In the genomic region with DNA sequence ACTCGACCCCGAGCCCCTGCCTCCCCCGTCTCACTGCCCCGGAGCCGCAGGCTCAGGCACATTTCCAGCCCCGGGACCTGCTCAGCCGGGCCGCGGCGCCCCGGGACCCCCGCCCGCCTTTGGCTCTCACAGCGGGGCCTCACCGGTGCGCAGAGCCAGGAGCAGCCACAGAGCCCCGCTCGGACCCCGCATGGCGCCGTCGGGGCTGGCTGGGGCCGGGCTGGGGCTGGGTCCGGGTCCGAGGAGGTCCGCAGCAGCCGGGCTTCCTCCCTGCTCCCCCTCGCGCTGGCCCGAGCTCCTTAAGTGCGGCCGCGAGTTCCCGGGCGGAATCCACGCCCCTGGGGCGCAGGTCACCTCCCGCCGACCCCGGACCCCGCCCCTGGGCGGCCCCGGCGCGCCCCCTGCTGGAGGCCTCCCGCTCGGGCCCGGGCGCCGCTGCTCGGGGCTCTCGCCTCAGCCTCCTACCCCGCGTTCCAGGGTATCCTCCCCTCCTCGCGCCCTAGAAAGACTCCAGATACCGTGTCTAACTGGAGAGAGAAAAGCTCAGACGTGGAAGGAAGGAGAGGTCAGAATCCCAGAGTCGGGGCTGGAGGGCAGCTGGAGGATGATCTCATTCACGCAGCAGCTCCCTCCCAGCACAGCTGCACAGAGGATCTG, we compare ENCODE assay signal across 8 cellular contexts. TPM values are rescaled to one million over a fixed set of nuclear protein-coding genes. Genes with fewer than 3 reads are reported as not detected.
DNase-seq lines count a peak whose midpoint lies in the region; ATAC-seq, FAIRE-seq and TF ChIP-seq lines count a peak whose summit lies in the region.

A gene (minus strand): TSS at position 307 of the 657 bp plus-strand sequence. CDS start 115 bp downstream, at position 192.

- peak within 1 kb of the TSS; percentile 82 for H3K4me3 ChIP-seq in DOHH2 (ENCODE audit: low read length)
- H3K4me3 ChIP-seq in small intestine (ENCODE audit: low read depth in 1 of 2, low read length in 2 of 2): peak within 1 kb of the TSS; percentile 24 to 53

- no peak within 1 kb of the TSS for H3K27ac ChIP-seq in DOHH2 (ENCODE audit: low read depth, low read length)
- H3K27ac ChIP-seq in small intestine (ENCODE audit: low read depth in 1 of 2, low read length in 1 of 2): peak within 1 kb of the TSS in 1 of 2 donors; percentile 21

- H3K36me3 ChIP-seq in DOHH2 (ENCODE audit: control insufficient read depth, low read length) (no peaks in the 10 kb centered on the region), small intestine (ENCODE audit: control insufficient read depth in 2 of 2, insufficient read depth in 2 of 2, low read length in 2 of 2) (no peaks in the 10 kb centered on the region)

- no peaks in the 10 kb centered on the region for H3K4me1 Mint-ChIP-seq in IgD-negative memory B cell
- peaks cover 17% of the 10 kb centered on the region for H3K4me1 Mint-ChIP-seq in activated naive CD8-positive, alpha-beta T cell treated with anti-CD3 and anti-CD28 coated beads, Interleukin-2, amount 50 U/mL, for 24 hours

- no peaks in the 10 kb centered on the region for H3K9me2 ChIP-seq in DOHH2 (replicated peaks; ENCODE audit: control insufficient read depth, low read length)

- no peak for FAIRE-seq in small intestine (lab: Jason Lieb, UNC)

- H3K27ac Mint-ChIP-seq in IgD-negative memory B cell: peak within 1 kb of the TSS; percentile 16 to 73 (median 28)
- H3K27ac Mint-ChIP-seq in activated naive CD8-positive, alpha-beta T cell treated with anti-CD3 and anti-CD28 coated beads, Interleukin-2, amount 50 U/mL, for 24 hours: no peak within 1 kb of the TSS

- WGBS in small intestine, 3 donors: 1 to 2% (median 1%) methylated on average over 49 to 60 of the region's 60 CpGs

- H3K4me3 Mint-ChIP-seq in IgD-negative memory B cell: peak within 1 kb of the TSS; percentile 72 to 86 (median 81)
- H3K4me3 Mint-ChIP-seq in activated naive CD8-positive, alpha-beta T cell treated with anti-CD3 and anti-CD28 coated beads, Interleukin-2, amount 50 U/mL, for 24 hours: peak within 1 kb of the TSS; percentile 63

- H3K27me3 ChIP-seq in DOHH2 (ENCODE audit: control insufficient read depth, low read length) (peaks cover 18% of the 10 kb centered on the region), small intestine (ENCODE audit: control insufficient read depth in 2 of 2, insufficient read depth in 2 of 2, low read length in 2 of 2) (no peaks in the 10 kb centered on the region)

- no peaks in the 10 kb centered on the region for H3K36me3 Mint-ChIP-seq in IgD-negative memory B cell
- no peaks in the 10 kb centered on the region for H3K36me3 Mint-ChIP-seq in activated naive CD8-positive, alpha-beta T cell treated with anti-CD3 and anti-CD28 coated beads, Interleukin-2, amount 50 U/mL, for 24 hours (ENCODE audit: low read depth)

- no peaks in the 10 kb centered on the region for H3K9me3 ChIP-seq in DOHH2 (ENCODE audit: control insufficient read depth, insufficient read depth, low read length)
- no peaks in the 10 kb centered on the region for H3K9me3 ChIP-seq in small intestine (ENCODE audit: control insufficient read depth, low read depth)

- peaks cover 2% of the 10 kb centered on the region; the same call in 1 of the 2 replicates for H3F3A ChIP-seq in DOHH2 (ENCODE audit: control insufficient read depth, insufficient read depth)

- DNase-seq in SW 1271 (lab: John Stamatoyannopoulos, UW) (peak; percentile 46 to 68), hepatic stellate cell (ENCODE audit: low spot score) (peak; percentile 83), small intestine (peak; percentile 65), SHP77 treated with DMSO at 0.1 percent for 48 hours (lab: John Stamatoyannopoulos, UW) (no peak)
- peak; percentile 84 for DNase-seq in activated naive CD8-positive, alpha-beta T cell treated with anti-CD3 and anti-CD28 coated beads, Interleukin-2, amount 50 U/mL, for 24 hours

- H3K4me1 ChIP-seq in DOHH2 (ENCODE audit: control insufficient read depth, low read length) (peaks cover 25% of the 10 kb centered on the region), small intestine (ENCODE audit: control insufficient read depth in 2 of 2, insufficient read depth in 1 of 2, low read depth in 1 of 2, low read length in 1 of 2) (peaks cover 0 to 3% of the 10 kb centered on the region in 2 donors)

- no peaks in the 10 kb centered on the region for H3K9me3 Mint-ChIP-seq in IgD-negative memory B cell
- no peaks in the 10 kb centered on the region for H3K9me3 Mint-ChIP-seq in activated naive CD8-positive, alpha-beta T cell treated with anti-CD3 and anti-CD28 coated beads, Interleukin-2, amount 50 U/mL, for 24 hours

- H3K4me2 ChIP-seq in DOHH2 (ENCODE audit: low read length): peak within 1 kb of the TSS; percentile 93

- TF ChIP-seq CTCF in DOHH2 (IDR thresholded peaks at IDR 0.05; ENCODE audit: low read depth, low read length, poor library complexity, severe bottlenecking): peak; percentile 91

- H3K27me3 Mint-ChIP-seq in IgD-negative memory B cell: peaks cover 12% of the 10 kb centered on the region
- peaks cover 10% of the 10 kb centered on the region for H3K27me3 Mint-ChIP-seq in activated naive CD8-positive, alpha-beta T cell treated with anti-CD3 and anti-CD28 coated beads, Interleukin-2, amount 50 U/mL, for 24 hours

- ATAC-seq in GM21423 (IDR thresholded peaks at IDR 0.05; ENCODE audit: unreplicated experiment): peak; percentile 72
- ATAC-seq in activated naive CD8-positive, alpha-beta T cell treated with anti-CD3 and anti-CD28 coated beads, Interleukin-2, amount 50 U/mL, for 24 hours: peak; percentile 88

- no peaks in the 10 kb centered on the region; the same call in 1 of the 2 replicates for H4K20me1 ChIP-seq in DOHH2 (ENCODE audit: control insufficient read depth, insufficient read depth, low read depth, low read length)

- H3K79me2 ChIP-seq in DOHH2 (ENCODE audit: control insufficient read depth, low read length): no peaks in the 10 kb centered on the region

RNA-seq across cellular contexts. Expression of the gene that starts here (rescaled TPM):
- polyA plus RNA-seq in IgD-negative memory B cell: not detected
- polyA plus RNA-seq in small intestine: 1 to 10 TPM; 6.5 to 9.8 (median 7.0) TPM
